ENCODE assay signal across 15 cellular contexts in genomic region chr3:16452265-16452664, GRCh38.
DNase-seq lines count a peak whose midpoint lies in the region; ATAC-seq, FAIRE-seq and TF ChIP-seq lines count a peak whose summit lies in the region.
"Had no signal": no experiment of that assay in that cellular context is flagged by ENCODE, and none has a peak within 500 bp of the region (broad histone marks: within the 10 kb centered on the region; RNA-seq: fewer than 3 reads in every experiment).

No MANE protein-coding gene starts in this region.

- peak overlapping the region; percentile 55 for H3K27ac Mint-ChIP-seq in HFFc6
- peak overlapping the region; percentile 14 for H3K27ac Mint-ChIP-seq in stimulated activated naive B cell treated with anti-CD40 and anti-IgM and Interleukin-4, amounts not matched to agents 10 μg/mL and 1 μg/mL and 100 μg/mL, for 72 hours
- H3K27ac Mint-ChIP-seq: activated CD4-positive, alpha-beta T cell treated with anti-CD3 and anti-CD28 coated beads for 36 hours; CD4-positive, alpha-beta T cell; T-helper 1 cell treated with Interleukin-12 subunit alpha and Interleukin-12 subunit beta and Interleukin-4 antibody, amounts not matched to agents 30 μg/mL and 1 μg/mL, for 36 hours had no signal

- H3K27me3 ChIP-seq in small intestine (ENCODE audit: control insufficient read depth in 2 of 2, insufficient read depth in 2 of 2, low read length in 2 of 2), result no peaks in the 10 kb centered on the region
- H3K27me3 ChIP-seq: left lung, tibial artery had no signal

- H3K4me3 Mint-ChIP-seq in HFFc6, result no peak overlapping the region
- no peak overlapping the region for H3K4me3 Mint-ChIP-seq in stimulated activated naive B cell treated with anti-CD40 and anti-IgM and Interleukin-4, amounts not matched to agents 10 μg/mL and 1 μg/mL and 100 μg/mL, for 72 hours
- H3K4me3 Mint-ChIP-seq: activated CD4-positive, alpha-beta T cell treated with anti-CD3 and anti-CD28 coated beads for 36 hours; CD4-positive, alpha-beta T cell; naive B cell; T-helper 1 cell treated with Interleukin-12 subunit alpha and Interleukin-12 subunit beta and Interleukin-4 antibody, amounts not matched to agents 30 μg/mL and 1 μg/mL, for 36 hours had no signal

- H3K27ac ChIP-seq in small intestine (ENCODE audit: low read depth in 1 of 2, low read length in 1 of 2), result no peak overlapping the region
- H3K27ac ChIP-seq: left lung, tibial artery had no signal

- H3K4me3 ChIP-seq in epithelial cell of esophagus (ENCODE audit: low read length) (no peak overlapping the region), small intestine (ENCODE audit: low read depth in 1 of 2, low read length in 2 of 2) (no peak overlapping the region)
- H3K4me3 ChIP-seq: left lung, tibial artery had no signal

- DNase-seq in HFFc6 (peak; percentile 57), RPMI7951 (ENCODE audit: low read depth) (peak; percentile 85), epithelial cell of esophagus (ENCODE audit: low read depth) (peak; percentile 82), CD1c-positive myeloid dendritic cell (ENCODE audit: extremely low spot score) (no peak), small intestine (no peak), DMS153 (lab: John Stamatoyannopoulos, UW) (no peak)
- DNase-seq in stimulated activated naive B cell treated with anti-CD40 and anti-IgM and Interleukin-4, amounts not matched to agents 10 μg/mL and 1 μg/mL and 100 μg/mL, for 72 hours, result no peak
- DNase-seq: activated CD4-positive, alpha-beta T cell treated with anti-CD3 and anti-CD28 coated beads for 36 hours; activated T-cell treated with anti-CD3 and anti-CD28 coated beads, Interleukin-2, amount 50 U/mL, for 48 hours; CD4-positive, alpha-beta T cell; hypothalamus; left lung; naive B cell; tibial artery had no signal

- peak; percentile 26 to 29 for ATAC-seq in stimulated activated naive B cell treated with anti-CD40 and anti-IgM and Interleukin-4, amounts not matched to agents 10 μg/mL and 1 μg/mL and 100 μg/mL, for 72 hours (replicated peaks)
- ATAC-seq: activated CD4-positive, alpha-beta T cell treated with anti-CD3 and anti-CD28 coated beads for 36 hours; left lung had no signal

- H3K9me3 ChIP-seq in small intestine (ENCODE audit: control insufficient read depth, low read depth), result no peaks in the 10 kb centered on the region
- H3K9me3 ChIP-seq: left lung, tibial artery had no signal

- no peak for TF ChIP-seq CTCF in HFFc6 (IDR thresholded peaks at IDR 0.05)
- TF ChIP-seq CTCF in epithelial cell of esophagus (IDR thresholded peaks at IDR 0.05; ENCODE audit: insufficient read depth, low read depth, low read length, missing control alignments), result no peak

- FAIRE-seq in small intestine (lab: Jason Lieb, UNC), result no peak

- WGBS in small intestine, 3 donors, result 76 to 83% (median 77%) methylated on average over 4 of the region's 4 CpGs

- peaks cover 21% of the 10 kb centered on the region for H3K36me3 Mint-ChIP-seq in HFFc6 (ENCODE audit: low read depth)
- peaks cover 72 to 84% of the 10 kb centered on the region in 2 donors for H3K36me3 Mint-ChIP-seq in stimulated activated naive B cell treated with anti-CD40 and anti-IgM and Interleukin-4, amounts not matched to agents 10 μg/mL and 1 μg/mL and 100 μg/mL, for 72 hours

- H3K27me3 Mint-ChIP-seq in HFFc6 (ENCODE audit: insufficient read depth), result no peaks in the 10 kb centered on the region; the same call in 1 of the 2 replicates
- H3K27me3 Mint-ChIP-seq in stimulated activated naive B cell treated with anti-CD40 and anti-IgM and Interleukin-4, amounts not matched to agents 10 μg/mL and 1 μg/mL and 100 μg/mL, for 72 hours, result no peaks in the 10 kb centered on the region
- H3K27me3 Mint-ChIP-seq: activated CD4-positive, alpha-beta T cell treated with anti-CD3 and anti-CD28 coated beads for 36 hours; CD4-positive, alpha-beta T cell; naive B cell had no signal

- H3K36me3 ChIP-seq in small intestine (ENCODE audit: control insufficient read depth in 2 of 2, insufficient read depth in 2 of 2, low read length in 2 of 2), result no peaks in the 10 kb centered on the region
- H3K36me3 ChIP-seq: left lung, tibial artery had no signal

- no peaks in the 10 kb centered on the region for H3K9me3 Mint-ChIP-seq in HFFc6
- H3K9me3 Mint-ChIP-seq in stimulated activated naive B cell treated with anti-CD40 and anti-IgM and Interleukin-4, amounts not matched to agents 10 μg/mL and 1 μg/mL and 100 μg/mL, for 72 hours, result no peaks in the 10 kb centered on the region
- H3K9me3 Mint-ChIP-seq: CD4-positive, alpha-beta T cell; naive B cell; T-helper 1 cell treated with Interleukin-12 subunit alpha and Interleukin-12 subunit beta and Interleukin-4 antibody, amounts not matched to agents 30 μg/mL and 1 μg/mL, for 36 hours had no signal

- H3K4me1 ChIP-seq in small intestine (ENCODE audit: control insufficient read depth in 2 of 2, insufficient read depth in 1 of 2, low read depth in 1 of 2, low read length in 1 of 2), result no peaks in the 10 kb centered on the region

- H3K4me1 Mint-ChIP-seq in HFFc6 (ENCODE audit: low read depth), result peaks cover 72% of the 10 kb centered on the region
- H3K4me1 Mint-ChIP-seq in stimulated activated naive B cell treated with anti-CD40 and anti-IgM and Interleukin-4, amounts not matched to agents 10 μg/mL and 1 μg/mL and 100 μg/mL, for 72 hours, result peaks cover 65 to 80% of the 10 kb centered on the region in 2 donors

Comparison
In these comparisons a context has a peak if more than half of its experiments do, and no peak if none do; other contexts are left out.
1. DNase-seq: peak in HFFc6 (single experiment), RPMI7951 (single experiment) and epithelial cell of esophagus (single experiment); none in stimulated activated naive B cell treated with anti-CD40 and anti-IgM and Interleukin-4, amounts not matched to agents 10 μg/mL and 1 μg/mL and 100 μg/mL, for 72 hours (single experiment), CD1c-positive myeloid dendritic cell (single experiment), small intestine (single experiment) and DMS153 (single experiment).